30 cellular contexts compared by ENCODE assay signal in genomic region chr5:104942735-104943134, GRCh38.
DNase-seq lines count a peak whose midpoint lies in the region; TF ChIP-seq lines count a peak whose summit lies in the region.
"Had no signal": no experiment of that assay in that cellular context is flagged by ENCODE, and none has a peak within 500 bp of the region (broad histone marks: within the 10 kb centered on the region; RNA-seq: fewer than 3 reads in every experiment).

No MANE protein-coding gene starts in this region.

- H2AFZ ChIP-seq in hepatocyte = no peak overlapping the region
- H2AFZ ChIP-seq: parathyroid adenoma had no signal

- intact Hi-C loops in Caco-2 (cut with micrococcal nuclease; ENCODE audit: unreplicated experiment) = loop anchor here (1.0 to 10.0 kb wide), 3 partner anchors 38 to 208 kb away; no protein-coding TSS in a partner anchor

- H3K27me3 ChIP-seq in Caco-2 (replicated peaks; ENCODE audit: control insufficient read depth, insufficient read depth, low read length) (no peaks in the 10 kb centered on the region), hepatocyte (no peaks in the 10 kb centered on the region)
- H3K27me3 ChIP-seq: adrenal gland; BLaER1 treated with 17β-estradiol and CSF1 and Interleukin-3, amounts not matched to agents 10 nM and 100 nM; brain microvascular endothelial cell; esophagus squamous epithelium; gastroesophageal sphincter; suprapubic skin had no signal

- no TSS peak for BruUV-seq in Caco-2 (replicated peaks; lab: Mats Ljungman, UMichigan)

- WGBS in hepatocyte (ENCODE audit: low lambda C conversion rate, missing lambda C conversion rate) = 52% methylated on average over 1 of the region's 1 CpG

- H4K20me1 ChIP-seq in hepatocyte (ENCODE audit: insufficient read depth, poor library complexity, severe bottlenecking) = no peaks in the 10 kb centered on the region
- H4K20me1 ChIP-seq: BLaER1 treated with 17β-estradiol and CSF1 and Interleukin-3, amounts not matched to agents 10 nM and 100 nM had no signal

- H3K4me1 Mint-ChIP-seq in Caco-2 (ENCODE audit: low read depth, unreplicated experiment) = peaks cover 37% of the 10 kb centered on the region
- H3K4me1 Mint-ChIP-seq: H9 had no signal

- peaks cover 25% of the 10 kb centered on the region for H3K9me3 Mint-ChIP-seq in Caco-2 (ENCODE audit: unreplicated experiment)
- H3K9me3 Mint-ChIP-seq: H9 had no signal

- H3K79me2 ChIP-seq in hepatocyte = no peaks in the 10 kb centered on the region
- H3K79me2 ChIP-seq: parathyroid adenoma had no signal

- no peak overlapping the region for H3K27ac ChIP-seq in HEK293 (ENCODE audit: extremely low read depth, low read depth, low read length)
- peak overlapping the region; percentile 46 for H3K27ac ChIP-seq in hepatocyte
- H3K27ac ChIP-seq: adrenal gland; BLaER1 treated with 17β-estradiol and CSF1 and Interleukin-3, amounts not matched to agents 10 nM and 100 nM; brain microvascular endothelial cell; esophagus squamous epithelium; gastroesophageal sphincter; parathyroid adenoma; RWPE1; suprapubic skin had no signal

- H3K9me3 ChIP-seq in Caco-2 (0 out of 2 replicates have a peak, but pooled peaks cover 3% of the 10 kb centered on the region), HEK293 (ENCODE audit: control insufficient read depth, insufficient read depth, low read depth, low read length) (no peaks in the 10 kb centered on the region), hepatocyte (ENCODE audit: low read depth) (no peaks in the 10 kb centered on the region)
- H3K9me3 ChIP-seq: adrenal gland; BLaER1 treated with 17β-estradiol and CSF1 and Interleukin-3, amounts not matched to agents 10 nM and 100 nM; esophagus squamous epithelium; gastroesophageal sphincter; suprapubic skin had no signal

- POLR2A ChIA-PET in Caco-2 (lab: Charles Lee) (no interaction called here), HEK293 (lab: Yijun Ruan, JAX) (no interaction called here)

- no peaks in the 10 kb centered on the region for H3K9me2 ChIP-seq in hepatocyte (replicated peaks; ENCODE audit: insufficient read depth)

- CTCF ChIA-PET in Caco-2 (lab: Charles Lee) = no interaction called here
- CTCF ChIA-PET in HEK293 (lab: Yijun Ruan, JAX) = no interaction called here

- no peaks in the 10 kb centered on the region for H3K36me3 ChIP-seq in Caco-2 (ENCODE audit: control insufficient read depth, insufficient read depth, low read length)
- no peaks in the 10 kb centered on the region; a peak in 1 of 3 replicates for H3K36me3 ChIP-seq in HEK293 (ENCODE audit: control insufficient read depth in 2 of 2, insufficient read depth in 1 of 2, low read length in 2 of 2)
- no peaks in the 10 kb centered on the region for H3K36me3 ChIP-seq in hepatocyte (replicated peaks; ENCODE audit: insufficient read depth, low read depth)
- H3K36me3 ChIP-seq: adrenal gland; BLaER1 treated with 17β-estradiol and CSF1 and Interleukin-3, amounts not matched to agents 10 nM and 100 nM; brain microvascular endothelial cell; esophagus squamous epithelium; gastroesophageal sphincter; suprapubic skin had no signal

- TF ChIP-seq CTCF in Caco-2 (IDR thresholded peaks at IDR 0.05; ENCODE audit: insufficient read depth in 1 of 2, low read depth in 1 of 2, low read length in 1 of 2, severe bottlenecking in 1 of 2, unreplicated experiment in 1 of 2) = no peak
- TF ChIP-seq CTCF in HEK293 (tag by site-specific recombination; IDR thresholded peaks at IDR 0.05) = no peak
- no peak for TF ChIP-seq CTCF in hepatocyte (IDR thresholded peaks at IDR 0.05; ENCODE audit: poor library complexity)

- no peak overlapping the region for H3K4me2 ChIP-seq in hepatocyte
- H3K4me2 ChIP-seq: BLaER1 treated with 17β-estradiol and CSF1 and Interleukin-3, amounts not matched to agents 10 nM and 100 nM had no signal

- H3K4me3 ChIP-seq in Caco-2 (ENCODE audit: low read depth, low read length) (no peak overlapping the region), HEK293 (ENCODE audit: low read depth, low read length) (no peak overlapping the region), hepatocyte (no peak overlapping the region)
- H3K4me3 ChIP-seq: adrenal gland; BLaER1 treated with 17β-estradiol and CSF1 and Interleukin-3, amounts not matched to agents 10 nM and 100 nM; esophagus squamous epithelium; gastroesophageal sphincter; suprapubic skin had no signal

- peaks cover 9% of the 10 kb centered on the region for H3K36me3 Mint-ChIP-seq in Caco-2 (ENCODE audit: insufficient read depth, unreplicated experiment)

- H3K4me1 ChIP-seq in Caco-2 (peaks cover 40% of the 10 kb centered on the region), HEK293 (ENCODE audit: control insufficient read depth, insufficient read depth, low read length) (no peaks in the 10 kb centered on the region), hepatocyte (ENCODE audit: insufficient read depth) (no peaks in the 10 kb centered on the region)
- H3K4me1 ChIP-seq: adrenal gland; BLaER1 treated with 17β-estradiol and CSF1 and Interleukin-3, amounts not matched to agents 10 nM and 100 nM; esophagus squamous epithelium; gastroesophageal sphincter; parathyroid adenoma; suprapubic skin had no signal

- no peaks in the 10 kb centered on the region for H3K27me3 Mint-ChIP-seq in Caco-2 (ENCODE audit: insufficient read depth, unreplicated experiment)
- H3K27me3 Mint-ChIP-seq: activated CD8-positive, alpha-beta T cell treated with anti-CD3 and anti-CD28 coated beads for 36 hours had no signal

- DNase-seq in Caco-2 (peak; percentile 57 to 64), SK-N-DZ (ENCODE audit: low spot score) (peak; percentile 82), hepatocyte (ENCODE audit: low spot score) (peak; percentile 18), HUDEP-2 (lab: John Stamatoyannopoulos, UW; ENCODE audit: unreplicated experiment in 76 of 76) (no peak), NCI-H82 (lab: John Stamatoyannopoulos, UW) (no peak), GM03348 (ENCODE audit: low spot score) (no peak), glomerular visceral epithelial cell (ENCODE audit: extremely low spot score) (no peak)
- DNase-seq: activated CD8-positive, alpha-beta memory T cell treated with anti-CD3 and anti-CD28 coated beads, Interleukin-2, amount 50 U/mL, for 48 hours; activated CD8-positive, alpha-beta T cell treated with anti-CD3 and anti-CD28 coated beads for 36 hours; activated naive CD4-positive, alpha-beta T cell treated with anti-CD3 and anti-CD28 coated beads for 36 hours; adrenal gland; brain microvascular endothelial cell; DMS153; esophagus squamous epithelium; H9; hypothalamus; left colon; NCI-H1048; NCI-H2029; NCI-H2227 treated with DMSO at 0.1 percent for 48 hours; NCI-H526 treated with DMSO at 0.1 percent for 48 hours; small intestine; stimulated activated naive CD4-positive, alpha-beta T cell treated with Interleukin-2 at 50 U/mL for 16 hours had no signal

- H3K27ac Mint-ChIP-seq in Caco-2 (ENCODE audit: unreplicated experiment) = peak overlapping the region; percentile 77
- H3K27ac Mint-ChIP-seq: activated CD8-positive, alpha-beta T cell treated with anti-CD3 and anti-CD28 coated beads for 36 hours; activated naive CD4-positive, alpha-beta T cell treated with anti-CD3 and anti-CD28 coated beads for 36 hours; activated T-helper 1 cell treated with anti-CD3 and anti-CD28 coated beads, Interleukin-12 subunit alpha, Interleukin-12 subunit beta, Interleukin-2, Interleukin-4 antibody, amounts not matched to agents 30 ng/mL and 10 ng/mL and 1 ng/mL, durations not matched to agents 14 hours and 24 hours and 36 hours; H9 had no signal

- H3K4me3 Mint-ChIP-seq in Caco-2 (ENCODE audit: unreplicated experiment) = peak overlapping the region; percentile 13
- H3K4me3 Mint-ChIP-seq: activated CD8-positive, alpha-beta T cell treated with anti-CD3 and anti-CD28 coated beads for 36 hours; activated naive CD4-positive, alpha-beta T cell treated with anti-CD3 and anti-CD28 coated beads for 36 hours; activated T-helper 1 cell treated with anti-CD3 and anti-CD28 coated beads, Interleukin-12 subunit alpha, Interleukin-12 subunit beta, Interleukin-2, Interleukin-4 antibody, amounts not matched to agents 30 ng/mL and 10 ng/mL and 1 ng/mL, durations not matched to agents 14 hours and 24 hours and 36 hours; H9 had no signal

TF ChIP-seq in HEK293, 187 proteins besides CTCF, POLR2A, EP300 and RAD21 (continues in another document):
- TF ChIP-seq KLF8 (tag by site-specific recombination; IDR thresholded peaks at IDR 0.05) (no peak), ZNF629 (tag by site-specific recombination; IDR thresholded peaks at IDR 0.05) (no peak), ZNF148 (tag by site-specific recombination; IDR thresholded peaks at IDR 0.05; ENCODE audit: borderline replicate concordance) (no peak), TRIM28 (IDR thresholded peaks at IDR 0.05; ENCODE audit: borderline replicate concordance, low read length) (peak; percentile 36; the same call in 1 of the 2 replicates)
- TF ChIP-seq, protein P1, sequence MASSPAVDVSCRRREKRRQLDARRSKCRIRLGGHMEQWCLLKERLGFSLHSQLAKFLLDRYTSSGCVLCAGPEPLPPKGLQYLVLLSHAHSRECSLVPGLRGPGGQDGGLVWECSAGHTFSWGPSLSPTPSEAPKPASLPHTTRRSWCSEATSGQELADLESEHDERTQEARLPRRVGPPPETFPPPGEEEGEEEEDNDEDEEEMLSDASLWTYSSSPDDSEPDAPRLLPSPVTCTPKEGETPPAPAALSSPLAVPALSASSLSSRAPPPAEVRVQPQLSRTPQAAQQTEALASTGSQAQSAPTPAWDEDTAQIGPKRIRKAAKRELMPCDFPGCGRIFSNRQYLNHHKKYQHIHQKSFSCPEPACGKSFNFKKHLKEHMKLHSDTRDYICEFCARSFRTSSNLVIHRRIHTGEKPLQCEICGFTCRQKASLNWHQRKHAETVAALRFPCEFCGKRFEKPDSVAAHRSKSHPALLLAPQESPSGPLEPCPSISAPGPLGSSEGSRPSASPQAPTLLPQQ (tag by site-specific recombination; IDR thresholded peaks at IDR 0.05) = no peak

Comparison
In these comparisons a context has a peak if more than half of its experiments do, and no peak if none do; other contexts are left out.
1. DNase-seq: peak in Caco-2 (2 of 2), SK-N-DZ (single experiment) and hepatocyte (single experiment); none in HUDEP-2 (0 of 76), NCI-H82 (single experiment), GM03348 (single experiment) and glomerular visceral epithelial cell (single experiment).